In genomic region chr12:46364777-46365580, GRCh38 we compare ENCODE assay signal across 9 cellular contexts. TPM values are rescaled to one million over a fixed set of nuclear protein-coding genes. Genes with fewer than 3 reads are reported as not detected.
DNase-seq lines count a peak whose midpoint lies in the region; ATAC-seq and TF ChIP-seq lines count a peak whose summit lies in the region.
"Had no signal": no experiment of that assay in that cellular context is flagged by ENCODE, and none has a peak within 500 bp of the region (broad histone marks: within the 10 kb centered on the region; RNA-seq: fewer than 3 reads in every experiment).

No MANE protein-coding gene starts in this region.

- no peaks in the 10 kb centered on the region for H3K9me3 ChIP-seq in Caco-2

- no peak overlapping the region for H2AFZ ChIP-seq in ACC112 (ENCODE audit: low read length, unreplicated experiment)

- peaks cover 62% of the 10 kb centered on the region for H3K79me2 ChIP-seq in ACC112 (ENCODE audit: control insufficient read depth, insufficient read depth, low read length, unreplicated experiment)

- POLR2A ChIA-PET in Caco-2 (lab: Charles Lee), result interaction anchor here (1.1 kb wide), 1 partner anchor 8 kb away, joined by 3 read pairs; no protein-coding TSS in a partner anchor

- DNase-seq in M059J (ENCODE audit: low read depth) (peak; percentile 87), dermis blood vessel endothelial cell (peak; percentile 78), mesothelial cell of epicardium (ENCODE audit: low spot score in 2 of 2, unreplicated experiment in 2 of 2) (no peak), NCI-H1694 (lab: John Stamatoyannopoulos, UW) (no peak), Caco-2 (no peak)
- DNase-seq in stimulated activated CD4-positive, alpha-beta T cell treated with anti-CD3 and anti-CD28 coated beads, Interleukin-15, amount 100 ng/mL, for 24 hours, result no peak

- H3K4me3 ChIP-seq in ACC112 (ENCODE audit: low read depth, low read length) (peak overlapping the region; percentile 99), Caco-2 (ENCODE audit: low read depth, low read length) (no peak overlapping the region)

- no peaks in the 10 kb centered on the region for H3K27me3 ChIP-seq in ACC112 (ENCODE audit: insufficient read depth, low read length)
- no peaks in the 10 kb centered on the region for H3K27me3 ChIP-seq in Caco-2 (replicated peaks; ENCODE audit: control insufficient read depth, insufficient read depth, low read length)

- H3K36me3 Mint-ChIP-seq in mesothelial cell of epicardium, result peaks cover 48% of the 10 kb centered on the region
- H3K36me3 Mint-ChIP-seq in Caco-2 (ENCODE audit: insufficient read depth, unreplicated experiment), result peaks cover 100% of the 10 kb centered on the region

- H3K4me3 Mint-ChIP-seq in mesothelial cell of epicardium (no peak overlapping the region), Caco-2 (ENCODE audit: unreplicated experiment) (no peak overlapping the region)

- no TSS peak for BruUV-seq in Caco-2 (replicated peaks; lab: Mats Ljungman, UMichigan)

- H3K9me3 Mint-ChIP-seq in mesothelial cell of epicardium (no peaks in the 10 kb centered on the region), Caco-2 (ENCODE audit: unreplicated experiment) (no peaks in the 10 kb centered on the region)
- H3K9me3 Mint-ChIP-seq: nephron had no signal

- H3K27ac Mint-ChIP-seq in mesothelial cell of epicardium, result peak overlapping the region; percentile 47
- H3K27ac Mint-ChIP-seq in Caco-2 (ENCODE audit: unreplicated experiment), result no peak overlapping the region

- intact Hi-C loops in Caco-2 (cut with micrococcal nuclease; ENCODE audit: unreplicated experiment), result loop anchor here (5.0 kb wide), 1 partner anchor 657 kb away; no protein-coding TSS in a partner anchor

- H3K27me3 Mint-ChIP-seq in mesothelial cell of epicardium (ENCODE audit: low read depth) (no peaks in the 10 kb centered on the region), Caco-2 (ENCODE audit: insufficient read depth, unreplicated experiment) (no peaks in the 10 kb centered on the region)

- CTCF ChIA-PET in Caco-2 (lab: Charles Lee), result no interaction called here

- no peak for ATAC-seq in GM18511 (IDR thresholded peaks at IDR 0.05; ENCODE audit: unreplicated experiment)

- H3K4me1 Mint-ChIP-seq in mesothelial cell of epicardium (peaks cover 48% of the 10 kb centered on the region), Caco-2 (ENCODE audit: low read depth, unreplicated experiment) (peaks cover 15% of the 10 kb centered on the region)

- H3K36me3 ChIP-seq in ACC112 (ENCODE audit: insufficient read depth, low read length) (peaks cover 99% of the 10 kb centered on the region), Caco-2 (ENCODE audit: control insufficient read depth, insufficient read depth, low read length) (peaks cover 16% of the 10 kb centered on the region)

- H3K27ac ChIP-seq in ACC112 (ENCODE audit: low read depth, low read length), result peak overlapping the region; percentile 85

- TF ChIP-seq CTCF in mesothelial cell of epicardium (IDR thresholded peaks at IDR 0.05; ENCODE audit: unreplicated experiment) (no peak), Caco-2 (IDR thresholded peaks at IDR 0.05; ENCODE audit: insufficient read depth in 1 of 2, low read depth in 1 of 2, low read length in 1 of 2, severe bottlenecking in 1 of 2, unreplicated experiment in 1 of 2) (no peak)

- peaks cover 61% of the 10 kb centered on the region for H3K4me1 ChIP-seq in ACC112 (ENCODE audit: control insufficient read depth, insufficient read depth, low read length, unreplicated experiment)
- H3K4me1 ChIP-seq in Caco-2, result peaks cover 34% of the 10 kb centered on the region

RNA-seq across cellular contexts. Expression of gene SLC38A2, which starts 7.6 kb away (rescaled TPM):
- total RNA-seq in M059J (2014; rRNA removed; shearing (Covaris generic)), result 447 and 744 TPM in 2 replicates
- total RNA-seq in dermis blood vessel endothelial cell (618 and 745 TPM in 2 replicates), mesothelial cell of epicardium (256 to 274 TPM (median 261 TPM) in 3 replicates), Caco-2 (2022) (317 and 331 TPM in 2 replicates)

Comparison
In these comparisons a context has a peak if more than half of its experiments do, and no peak if none do; other contexts are left out.
1. DNase-seq: peak in M059J (single experiment) and dermis blood vessel endothelial cell (single experiment); none in mesothelial cell of epicardium (0 of 2), NCI-H1694 (single experiment), Caco-2 (0 of 2) and stimulated activated CD4-positive, alpha-beta T cell treated with anti-CD3 and anti-CD28 coated beads, Interleukin-15, amount 100 ng/mL, for 24 hours (single experiment).